ENCODE assay signal across 1 cellular context in genomic region chr22:36397081-36397766, GRCh38.
TF ChIP-seq lines count a peak whose summit lies in the region.

No MANE protein-coding gene starts in this region.

TF ChIP-seq in HepG2, 621 proteins besides CTCF, POLR2A, EP300 and RAD21 (continued from another document and continues in another):
- TF ChIP-seq, protein P1, sequence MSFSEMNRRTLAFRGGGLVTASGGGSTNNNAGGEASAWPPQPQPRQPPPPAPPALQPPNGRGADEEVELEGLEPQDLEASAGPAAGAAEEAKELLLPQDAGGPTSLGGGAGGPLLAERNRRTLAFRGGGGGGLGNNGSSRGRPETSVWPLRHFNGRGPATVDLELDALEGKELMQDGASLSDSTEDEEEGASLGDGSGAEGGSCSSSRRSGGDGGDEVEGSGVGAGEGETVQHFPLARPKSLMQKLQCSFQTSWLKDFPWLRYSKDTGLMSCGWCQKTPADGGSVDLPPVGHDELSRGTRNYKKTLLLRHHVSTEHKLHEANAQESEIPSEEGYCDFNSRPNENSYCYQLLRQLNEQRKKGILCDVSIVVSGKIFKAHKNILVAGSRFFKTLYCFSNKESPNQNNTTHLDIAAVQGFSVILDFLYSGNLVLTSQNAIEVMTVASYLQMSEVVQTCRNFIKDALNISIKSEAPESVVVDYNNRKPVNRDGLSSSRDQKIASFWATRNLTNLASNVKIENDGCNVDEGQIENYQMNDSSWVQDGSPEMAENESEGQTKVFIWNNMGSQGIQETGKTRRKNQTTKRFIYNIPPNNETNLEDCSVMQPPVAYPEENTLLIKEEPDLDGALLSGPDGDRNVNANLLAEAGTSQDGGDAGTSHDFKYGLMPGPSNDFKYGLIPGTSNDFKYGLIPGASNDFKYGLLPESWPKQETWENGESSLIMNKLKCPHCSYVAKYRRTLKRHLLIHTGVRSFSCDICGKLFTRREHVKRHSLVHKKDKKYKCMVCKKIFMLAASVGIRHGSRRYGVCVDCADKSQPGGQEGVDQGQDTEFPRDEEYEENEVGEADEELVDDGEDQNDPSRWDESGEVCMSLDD (CRISPR knock-in tag; IDR thresholded peaks at IDR 0.05; ENCODE audit: borderline replicate concordance) = no peak
- TF ChIP-seq ZNF709 (CRISPR knock-in tag; IDR thresholded peaks at IDR 0.05) (no peak), ZNF670 (CRISPR knock-in tag; IDR thresholded peaks at IDR 0.05; ENCODE audit: borderline replicate concordance) (no peak), MED13 (CRISPR knock-in tag; IDR thresholded peaks at IDR 0.05) (no peak), ZEB1 (IDR thresholded peaks at IDR 0.05; ENCODE audit: insufficient replicate concordance, low read depth) (peak; percentile 59), STAG1 (CRISPR knock-in tag; IDR thresholded peaks at IDR 0.05) (0 out of 2 replicates have a peak, but pooled peaks have one; percentile 9), SCMH1 (CRISPR knock-in tag; IDR thresholded peaks at IDR 0.05; ENCODE audit: borderline replicate concordance) (no peak), CHD4 (IDR thresholded peaks at IDR 0.05; ENCODE audit: borderline replicate concordance, low read length) (no peak), TRIM24 (CRISPR knock-in tag; IDR thresholded peaks at IDR 0.05) (no peak), SOX5 (CRISPR knock-in tag; IDR thresholded peaks at IDR 0.05; ENCODE audit: borderline replicate concordance) (peak; percentile 56; the same call in 1 of the 2 replicates), MIXL1 (CRISPR knock-in tag; IDR thresholded peaks at IDR 0.05) (no peak), DMAP1 (CRISPR knock-in tag; IDR thresholded peaks at IDR 0.05) (peak; percentile 25; the same call in 1 of the 2 replicates), ZNF556 (CRISPR knock-in tag; IDR thresholded peaks at IDR 0.05; ENCODE audit: borderline replicate concordance) (no peak), BCL3 (CRISPR knock-in tag; IDR thresholded peaks at IDR 0.05) (no peak), ZNF724P (CRISPR knock-in tag; IDR thresholded peaks at IDR 0.05; ENCODE audit: borderline replicate concordance) (no peak), ASH2L (IDR thresholded peaks at IDR 0.05; ENCODE audit: insufficient read length, low read depth, low read length) (peak; percentile 28), FOXO1 (CRISPR knock-in tag; IDR thresholded peaks at IDR 0.05) (no peak), KDM5A (IDR thresholded peaks at IDR 0.05; ENCODE audit: borderline replicate concordance, low read length) (no peak), AKAP8 (CRISPR knock-in tag; IDR thresholded peaks at IDR 0.05) (no peak), JDP2 (CRISPR knock-in tag; IDR thresholded peaks at IDR 0.05; ENCODE audit: borderline replicate concordance) (no peak), ZNF230 (CRISPR knock-in tag; IDR thresholded peaks at IDR 0.05) (no peak), MXI1 (IDR thresholded peaks at IDR 0.05; ENCODE audit: borderline replicate concordance, low read depth, low read length) (no peak), ZNF180 (CRISPR knock-in tag; IDR thresholded peaks at IDR 0.05; ENCODE audit: borderline replicate concordance, low read depth) (no peak), ZNF775 (CRISPR knock-in tag; IDR thresholded peaks at IDR 0.05; ENCODE audit: borderline replicate concordance) (no peak), ZNF563 (CRISPR knock-in tag; IDR thresholded peaks at IDR 0.05) (no peak), ZNF501 (CRISPR knock-in tag; IDR thresholded peaks at IDR 0.05) (no peak), ZNF574 (CRISPR knock-in tag; IDR thresholded peaks at IDR 0.05) (peak; percentile 48; the same call in 1 of the 2 replicates), FLYWCH1 (CRISPR knock-in tag; IDR thresholded peaks at IDR 0.05) (no peak), BATF2 (CRISPR knock-in tag; IDR thresholded peaks at IDR 0.05) (no peak), SP2 (CRISPR knock-in tag; IDR thresholded peaks at IDR 0.05) (no peak), ZNF264 (CRISPR knock-in tag; IDR thresholded peaks at IDR 0.05) (0 out of 2 replicates have a peak, but pooled peaks have one; percentile 26), TMF1 (CRISPR knock-in tag; IDR thresholded peaks at IDR 0.05; ENCODE audit: low read depth) (no peak), MAFK (conservative IDR thresholded peaks at IDR 0.05 in 1 of 2, IDR thresholded peaks at IDR 0.05 in 1 of 2; ENCODE audit: low read length in 2 of 2) (no peak), MTA1 (CRISPR knock-in tag; IDR thresholded peaks at IDR 0.05; ENCODE audit: borderline replicate concordance) (no peak), RBM22 (optimal IDR thresholded peaks at IDR 0.05; ENCODE audit: low read length) (no peak), MATR3 (CRISPR knock-in tag; IDR thresholded peaks at IDR 0.05) (no peak), ZNF430 (CRISPR knock-in tag; IDR thresholded peaks at IDR 0.05) (no peak), ELF4 (CRISPR knock-in tag; IDR thresholded peaks at IDR 0.05; ENCODE audit: borderline replicate concordance) (no peak), ZFP82 (CRISPR knock-in tag; IDR thresholded peaks at IDR 0.05; ENCODE audit: borderline replicate concordance) (no peak), BRCA1 (CRISPR knock-in tag; IDR thresholded peaks at IDR 0.05) (no peak), NR0B2 (CRISPR knock-in tag; IDR thresholded peaks at IDR 0.05) (no peak), HCFC1 (IDR thresholded peaks at IDR 0.05; ENCODE audit: low read depth, low read length) (no peak), HMG20A (CRISPR knock-in tag; IDR thresholded peaks at IDR 0.05; ENCODE audit: borderline replicate concordance) (peak; percentile 58; the same call in 1 of the 2 replicates), E2F2 (CRISPR knock-in tag; IDR thresholded peaks at IDR 0.05; ENCODE audit: borderline replicate concordance) (no peak), ETV5 (CRISPR knock-in tag; IDR thresholded peaks at IDR 0.05; ENCODE audit: borderline replicate concordance) (no peak), ZFY (CRISPR knock-in tag; IDR thresholded peaks at IDR 0.05) (no peak), ZFP41 (CRISPR knock-in tag; IDR thresholded peaks at IDR 0.05; ENCODE audit: borderline replicate concordance) (no peak), SYNCRIP (IDR thresholded peaks at IDR 0.05; ENCODE audit: insufficient read depth, low read depth, low read length) (no peak)
- TF ChIP-seq, protein P2, sequence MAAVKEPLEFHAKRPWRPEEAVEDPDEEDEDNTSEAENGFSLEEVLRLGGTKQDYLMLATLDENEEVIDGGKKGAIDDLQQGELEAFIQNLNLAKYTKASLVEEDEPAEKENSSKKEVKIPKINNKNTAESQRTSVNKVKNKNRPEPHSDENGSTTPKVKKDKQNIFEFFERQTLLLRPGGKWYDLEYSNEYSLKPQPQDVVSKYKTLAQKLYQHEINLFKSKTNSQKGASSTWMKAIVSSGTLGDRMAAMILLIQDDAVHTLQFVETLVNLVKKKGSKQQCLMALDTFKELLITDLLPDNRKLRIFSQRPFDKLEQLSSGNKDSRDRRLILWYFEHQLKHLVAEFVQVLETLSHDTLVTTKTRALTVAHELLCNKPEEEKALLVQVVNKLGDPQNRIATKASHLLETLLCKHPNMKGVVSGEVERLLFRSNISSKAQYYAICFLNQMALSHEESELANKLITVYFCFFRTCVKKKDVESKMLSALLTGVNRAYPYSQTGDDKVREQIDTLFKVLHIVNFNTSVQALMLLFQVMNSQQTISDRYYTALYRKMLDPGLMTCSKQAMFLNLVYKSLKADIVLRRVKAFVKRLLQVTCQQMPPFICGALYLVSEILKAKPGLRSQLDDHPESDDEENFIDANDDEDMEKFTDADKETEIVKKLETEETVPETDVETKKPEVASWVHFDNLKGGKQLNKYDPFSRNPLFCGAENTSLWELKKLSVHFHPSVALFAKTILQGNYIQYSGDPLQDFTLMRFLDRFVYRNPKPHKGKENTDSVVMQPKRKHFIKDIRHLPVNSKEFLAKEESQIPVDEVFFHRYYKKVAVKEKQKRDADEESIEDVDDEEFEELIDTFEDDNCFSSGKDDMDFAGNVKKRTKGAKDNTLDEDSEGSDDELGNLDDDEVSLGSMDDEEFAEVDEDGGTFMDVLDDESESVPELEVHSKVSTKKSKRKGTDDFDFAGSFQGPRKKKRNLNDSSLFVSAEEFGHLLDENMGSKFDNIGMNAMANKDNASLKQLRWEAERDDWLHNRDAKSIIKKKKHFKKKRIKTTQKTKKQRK (IDR thresholded peaks at IDR 0.05; ENCODE audit: low read length) = no peak
- TF ChIP-seq, protein P3, sequence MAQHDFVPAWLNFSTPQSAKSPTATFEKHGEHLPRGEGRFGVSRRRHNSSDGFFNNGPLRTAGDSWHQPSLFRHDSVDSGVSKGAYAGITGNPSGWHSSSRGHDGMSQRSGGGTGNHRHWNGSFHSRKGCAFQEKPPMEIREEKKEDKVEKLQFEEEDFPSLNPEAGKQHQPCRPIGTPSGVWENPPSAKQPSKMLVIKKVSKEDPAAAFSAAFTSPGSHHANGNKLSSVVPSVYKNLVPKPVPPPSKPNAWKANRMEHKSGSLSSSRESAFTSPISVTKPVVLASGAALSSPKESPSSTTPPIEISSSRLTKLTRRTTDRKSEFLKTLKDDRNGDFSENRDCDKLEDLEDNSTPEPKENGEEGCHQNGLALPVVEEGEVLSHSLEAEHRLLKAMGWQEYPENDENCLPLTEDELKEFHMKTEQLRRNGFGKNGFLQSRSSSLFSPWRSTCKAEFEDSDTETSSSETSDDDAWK (CRISPR knock-in tag; IDR thresholded peaks at IDR 0.05) = no peak
- TF ChIP-seq, protein P4, sequence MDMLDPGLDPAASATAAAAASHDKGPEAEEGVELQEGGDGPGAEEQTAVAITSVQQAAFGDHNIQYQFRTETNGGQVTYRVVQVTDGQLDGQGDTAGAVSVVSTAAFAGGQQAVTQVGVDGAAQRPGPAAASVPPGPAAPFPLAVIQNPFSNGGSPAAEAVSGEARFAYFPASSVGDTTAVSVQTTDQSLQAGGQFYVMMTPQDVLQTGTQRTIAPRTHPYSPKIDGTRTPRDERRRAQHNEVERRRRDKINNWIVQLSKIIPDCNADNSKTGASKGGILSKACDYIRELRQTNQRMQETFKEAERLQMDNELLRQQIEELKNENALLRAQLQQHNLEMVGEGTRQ (IDR thresholded peaks at IDR 0.05; ENCODE audit: low read depth, low read length) = no peak
- TF ChIP-seq, protein P4 (CRISPR knock-in tag; IDR thresholded peaks at IDR 0.05; ENCODE audit: borderline replicate concordance) = no peak
- TF ChIP-seq, protein P5, sequence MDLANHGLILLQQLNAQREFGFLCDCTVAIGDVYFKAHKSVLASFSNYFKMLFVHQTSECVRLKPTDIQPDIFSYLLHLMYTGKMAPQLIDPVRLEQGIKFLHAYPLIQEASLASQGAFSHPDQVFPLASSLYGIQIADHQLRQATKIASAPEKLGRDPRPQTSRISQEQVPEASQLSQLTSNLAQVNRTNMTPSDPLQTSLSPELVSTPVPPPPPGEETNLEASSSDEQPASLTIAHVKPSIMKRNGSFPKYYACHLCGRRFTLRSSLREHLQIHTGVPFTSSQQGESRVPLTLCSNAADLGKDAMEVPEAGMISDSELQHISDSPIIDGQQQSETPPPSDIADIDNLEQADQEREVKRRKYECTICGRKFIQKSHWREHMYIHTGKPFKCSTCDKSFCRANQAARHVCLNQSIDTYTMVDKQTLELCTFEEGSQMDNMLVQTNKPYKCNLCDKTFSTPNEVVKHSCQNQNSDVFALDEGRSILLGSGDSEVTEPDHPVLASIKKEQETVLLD (CRISPR knock-in tag; IDR thresholded peaks at IDR 0.05; ENCODE audit: low read depth) = no peak
